ENCODE assay signal across 10 cellular contexts in the genomic region with DNA sequence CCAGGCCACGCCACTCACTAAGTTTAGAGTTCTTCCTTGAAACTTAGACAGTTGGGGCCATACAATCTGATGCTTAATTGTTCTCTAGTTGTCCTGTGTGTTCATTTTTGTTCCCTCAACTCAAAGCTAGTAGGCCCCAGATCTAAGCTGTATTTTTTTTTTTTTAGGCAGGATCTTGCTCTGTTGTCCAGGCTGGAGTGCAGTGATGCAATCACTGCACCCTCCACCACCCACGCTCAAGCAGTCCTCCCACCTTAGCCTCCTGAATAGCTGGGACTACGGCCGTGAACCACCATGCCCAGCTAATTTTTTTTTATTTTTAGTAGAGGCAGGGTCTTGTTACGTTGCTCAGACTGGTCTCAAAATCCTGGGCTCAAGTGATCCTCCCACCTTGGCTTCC. TPM values are rescaled to one million over a fixed set of nuclear protein-coding genes. Genes with fewer than 3 reads are reported as not detected.
DNase-seq lines count a peak whose midpoint lies in the region; ATAC-seq and TF ChIP-seq lines count a peak whose summit lies in the region.
"Had no signal": no experiment of that assay in that cellular context is flagged by ENCODE, and none has a peak within 500 bp of the region (broad histone marks: within the 10 kb centered on the region; RNA-seq: fewer than 3 reads in every experiment).

No MANE protein-coding gene starts in this region.

- H4K20me1 ChIP-seq in H9 (ENCODE audit: control insufficient read depth, insufficient read depth, insufficient read length): no peaks in the 10 kb centered on the region
- peaks cover 64% of the 10 kb centered on the region for H4K20me1 ChIP-seq in smooth muscle cell (ENCODE audit: low read depth)

- no peak for TF ChIP-seq POLR2A in ovary (IDR thresholded peaks at IDR 0.05)

- peaks cover 25% of the 10 kb centered on the region for H3K4me1 ChIP-seq in H9 (ENCODE audit: insufficient read depth, low read length)
- peaks cover 20% of the 10 kb centered on the region for H3K4me1 ChIP-seq in right cardiac atrium (ENCODE audit: control insufficient read depth, insufficient read depth, low read length)
- peaks cover 35% of the 10 kb centered on the region for H3K4me1 ChIP-seq in smooth muscle cell (ENCODE audit: low read depth)
- H3K4me1 ChIP-seq in ovary (ENCODE audit: insufficient read depth): peaks cover 26% of the 10 kb centered on the region

- H3K4me3 ChIP-seq in right cardiac atrium (ENCODE audit: low read length) (no peak overlapping the region), smooth muscle cell (no peak overlapping the region), ovary (no peak overlapping the region)

- no peak overlapping the region for H2AK5ac ChIP-seq in H9 (ENCODE audit: insufficient read length, low read length)

- H2BK20ac ChIP-seq in H9 (ENCODE audit: low read depth, low read length, poor library complexity, severe bottlenecking): no peak overlapping the region

- H3K4me3 Mint-ChIP-seq in H9: no peak overlapping the region
- H3K4me3 Mint-ChIP-seq in activated CD8-positive, alpha-beta T cell treated with anti-CD3 and anti-CD28 coated beads, Interleukin-2, amount 10 ng/mL, durations not matched to agents 7 days and 5 days: peak overlapping the region; percentile 68

- no peak for DNase-seq in H9
- DNase-seq in activated CD8-positive, alpha-beta T cell treated with anti-CD3 and anti-CD28 coated beads, Interleukin-2, amount 10 ng/mL, durations not matched to agents 7 days and 5 days: no peak
- peak in 1 of 3 donors; percentile 10 for DNase-seq in right cardiac atrium
- DNase-seq in smooth muscle cell (lab: John Stamatoyannopoulos, UW; ENCODE audit: unreplicated experiment): no peak
- DNase-seq in ovary: no peak
- no peak for DNase-seq in DMS153 (lab: John Stamatoyannopoulos, UW)
- DNase-seq: activated CD4-positive, alpha-beta T cell treated with anti-CD3 and anti-CD28 coated beads for 4 hours; NCI-H1436 treated with DMSO at 0.1 percent for 48 hours; occipital lobe had no signal

- no peak overlapping the region for H4K8ac ChIP-seq in H9 (replicated peaks; ENCODE audit: insufficient read length, low read depth, low read length)

- H3K27me3 ChIP-seq in H9 (ENCODE audit: insufficient read depth, low read length): no peaks in the 10 kb centered on the region
- H3K27me3 ChIP-seq in right cardiac atrium (ENCODE audit: control insufficient read depth, insufficient read depth): no peaks in the 10 kb centered on the region
- no peaks in the 10 kb centered on the region for H3K27me3 ChIP-seq in smooth muscle cell (ENCODE audit: low read depth)
- no peaks in the 10 kb centered on the region for H3K27me3 ChIP-seq in ovary

- H3K27ac ChIP-seq in H9 (ENCODE audit: insufficient read length, low read depth, low read length) (no peak overlapping the region), right cardiac atrium (ENCODE audit: low read length) (peak overlapping the region; percentile 90), smooth muscle cell (ENCODE audit: low read depth) (peak overlapping the region; percentile 98), ovary (peak overlapping the region in 1 of 2 donors; percentile 97)

- no peaks in the 10 kb centered on the region for H3K79me1 ChIP-seq in H9 (ENCODE audit: insufficient read depth, low read depth, low read length, poor library complexity, severe bottlenecking)

- no peaks in the 10 kb centered on the region for H3K9me3 Mint-ChIP-seq in H9
- no peaks in the 10 kb centered on the region for H3K9me3 Mint-ChIP-seq in activated CD8-positive, alpha-beta T cell treated with anti-CD3 and anti-CD28 coated beads, Interleukin-2, amount 10 ng/mL, durations not matched to agents 7 days and 5 days (ENCODE audit: insufficient read depth)

- intact Hi-C loops in right cardiac atrium (cut with DNase I) (loop anchor here in 1 of 4 donors (10.0 kb wide), 1 partner anchor 50 kb away; a partner anchor contains a TSS), ovary (cut with DNase I) (loop anchor here in 1 of 4 donors (5.0 kb wide), 1 partner anchor 203 kb away; no protein-coding TSS in a partner anchor)

- no peaks in the 10 kb centered on the region for H3K9me3 ChIP-seq in H9 (ENCODE audit: control insufficient read depth, low read depth, low read length)
- H3K9me3 ChIP-seq in right cardiac atrium (ENCODE audit: control insufficient read depth, low read length): no peaks in the 10 kb centered on the region
- H3K9me3 ChIP-seq in smooth muscle cell (replicated peaks; ENCODE audit: low read depth): no peaks in the 10 kb centered on the region
- no peaks in the 10 kb centered on the region for H3K9me3 ChIP-seq in ovary

- H3K56ac ChIP-seq in H9 (ENCODE audit: insufficient read length, low read depth, low read length): no peak overlapping the region

- no peak overlapping the region for H3K18ac ChIP-seq in H9 (ENCODE audit: insufficient read length, low read depth, low read length)

- no peak overlapping the region for H3K23ac ChIP-seq in H9 (ENCODE audit: insufficient read length, low read depth, low read length)

- no peak overlapping the region for H3K4ac ChIP-seq in H9 (ENCODE audit: low read depth, low read length)

- H2BK5ac ChIP-seq in H9 (ENCODE audit: insufficient read length, low read length): no peak overlapping the region

- H3K27me3 Mint-ChIP-seq in H9 (ENCODE audit: low read depth): no peaks in the 10 kb centered on the region; the same call in 1 of the 2 replicates
- H3K27me3 Mint-ChIP-seq in activated CD8-positive, alpha-beta T cell treated with anti-CD3 and anti-CD28 coated beads, Interleukin-2, amount 10 ng/mL, durations not matched to agents 7 days and 5 days (ENCODE audit: low read depth): no peaks in the 10 kb centered on the region

- H3T11ph ChIP-seq in H9 (ENCODE audit: low read length): no peak overlapping the region

- H2BK12ac ChIP-seq in H9 (ENCODE audit: insufficient read length, low read depth, low read length): no peak overlapping the region

- CTCF ChIA-PET in activated CD8-positive, alpha-beta T cell treated with anti-CD3 and anti-CD28 coated beads, Interleukin-2, amount 10 ng/mL, durations not matched to agents 7 days and 5 days (lab: Charles Lee): interaction anchor here (0.9 to 10.0 kb wide), 19 partner anchors 12 to 346 kb away, joined by 3 to 176 read pairs (median 7); a partner anchor contains a TSS

- H3K9ac ChIP-seq in H9 (ENCODE audit: extremely low read depth, insufficient read length, low read length) (no peak overlapping the region), smooth muscle cell (ENCODE audit: low read depth) (peak overlapping the region; percentile 87)

- H3K4me1 Mint-ChIP-seq in H9: peaks cover 18 to 24% of the 10 kb centered on the region in 2 experiments
- peaks cover 12% of the 10 kb centered on the region for H3K4me1 Mint-ChIP-seq in activated CD8-positive, alpha-beta T cell treated with anti-CD3 and anti-CD28 coated beads, Interleukin-2, amount 10 ng/mL, durations not matched to agents 7 days and 5 days (ENCODE audit: low read depth)

- H2BK15ac ChIP-seq in H9 (ENCODE audit: low read depth, low read length): no peak overlapping the region

- H3K36me3 ChIP-seq in smooth muscle cell (ENCODE audit: low read depth) (no peaks in the 10 kb centered on the region), ovary (no peaks in the 10 kb centered on the region)

- peaks cover 9% of the 10 kb centered on the region for H3K23me2 ChIP-seq in H9 (ENCODE audit: insufficient read length, low read depth, low read length, poor library complexity, severe bottlenecking)

- H3K36me3 Mint-ChIP-seq in H9 (ENCODE audit: insufficient read depth in 1 of 3, low read depth in 3 of 3): peaks cover 36 to 59% (median 54%) of the 10 kb centered on the region in 3 experiments; a peak in 6 of 7 replicates
- peaks cover 54% of the 10 kb centered on the region for H3K36me3 Mint-ChIP-seq in activated CD8-positive, alpha-beta T cell treated with anti-CD3 and anti-CD28 coated beads, Interleukin-2, amount 10 ng/mL, durations not matched to agents 7 days and 5 days (ENCODE audit: low read depth)

- TF ChIP-seq EP300 in ovary (IDR thresholded peaks at IDR 0.05): no peak

- POLR2A ChIA-PET in activated CD8-positive, alpha-beta T cell treated with anti-CD3 and anti-CD28 coated beads, Interleukin-2, amount 10 ng/mL, durations not matched to agents 7 days and 5 days (lab: Charles Lee): interaction anchor here (0.6 to 3.6 kb wide), 9 partner anchors 8 to 200 kb away, joined by 3 to 16 read pairs (median 5); a partner anchor contains a TSS

- TF ChIP-seq CTCF in H9 (conservative IDR thresholded peaks at IDR 0.05): no peak
- TF ChIP-seq CTCF in smooth muscle cell (IDR thresholded peaks at IDR 0.05; ENCODE audit: borderline replicate concordance, insufficient read depth, poor library complexity, severe bottlenecking): no peak
- TF ChIP-seq CTCF in ovary (IDR thresholded peaks at IDR 0.05): no peak

- peak overlapping the region in 2 of 3 experiments; percentile 85 to 87; a peak in 2 of 7 replicates for H3K27ac Mint-ChIP-seq in H9
- peak overlapping the region; percentile 91 for H3K27ac Mint-ChIP-seq in activated CD8-positive, alpha-beta T cell treated with anti-CD3 and anti-CD28 coated beads, Interleukin-2, amount 10 ng/mL, durations not matched to agents 7 days and 5 days

- no peak overlapping the region for H3K14ac ChIP-seq in H9 (ENCODE audit: insufficient read depth, low read length)

- H2AFZ ChIP-seq in H9 (ENCODE audit: low read length) (no peak overlapping the region), smooth muscle cell (ENCODE audit: low read depth) (no peak overlapping the region)

- ATAC-seq in activated CD8-positive, alpha-beta T cell treated with anti-CD3 and anti-CD28 coated beads, Interleukin-2, amount 10 ng/mL, durations not matched to agents 7 days and 5 days: no peak
- ATAC-seq in right cardiac atrium (no peak), HG03135 (IDR thresholded peaks at IDR 0.05; ENCODE audit: unreplicated experiment) (no peak)

- H4K5ac ChIP-seq in H9 (ENCODE audit: insufficient read length, low read depth, low read length): no peak overlapping the region

- H3K4me2 ChIP-seq in H9 (ENCODE audit: insufficient read depth, insufficient read length, low read length) (no peak overlapping the region), smooth muscle cell (peak overlapping the region; percentile 90)

- H3F3A ChIP-seq in smooth muscle cell (ENCODE audit: low read depth): peaks cover 43% of the 10 kb centered on the region

- no CpG with 5 or more reads among the region's 5 CpGs for WGBS in H9 (ENCODE audit: extremely low coverage, insufficient read length, low lambda C conversion rate)
- WGBS in right cardiac atrium: 64% methylated on average over 5 of the region's 5 CpGs
- WGBS in smooth muscle cell (ENCODE audit: low lambda C conversion rate): 64% methylated on average over 5 of the region's 5 CpGs
- 38 to 46% (median 41%) methylated on average over 5 of the region's 5 CpGs for WGBS in ovary, 3 donors

- no peak overlapping the region for H4K91ac ChIP-seq in H9 (ENCODE audit: insufficient read length, low read depth, low read length)

- H3K79me2 ChIP-seq in H9 (ENCODE audit: insufficient read depth, low read length): peaks cover 12% of the 10 kb centered on the region; the same call in 1 of the 2 replicates
- peaks cover 78% of the 10 kb centered on the region for H3K79me2 ChIP-seq in smooth muscle cell (ENCODE audit: low read depth)

- no peak overlapping the region for H2BK120ac ChIP-seq in H9 (ENCODE audit: low read depth, low read length, poor library complexity, severe bottlenecking)

RNA-seq across cellular contexts. Expression of a gene that starts 7.5 kb away (rescaled TPM):
- total RNA-seq in H9 (2021) (55.9 and 59.9 TPM in 2 replicates), right cardiac atrium (100 to 1,000 TPM in 1 of 4 donors, 10 to 100 TPM in 3; 65.6 to 103 (median 75.9) TPM), smooth muscle cell (110 and 139 TPM in 2 replicates), ovary (100 to 1,000 TPM; 116 to 274 (median 179) TPM)
- 10 to 100 TPM; 58.8 to 63.4 TPM for total RNA-seq in activated CD8-positive, alpha-beta T cell treated with anti-CD3 and anti-CD28 coated beads, Interleukin-2, amount 10 ng/mL, durations not matched to agents 7 days and 5 days
- polyA plus RNA-seq in right cardiac atrium (41.3 TPM), smooth muscle cell (144 and 148 TPM in 2 replicates), ovary (100 to 1,000 TPM in 1 of 2 donors, 10 to 100 TPM in 1; 92.8 to 230 TPM)

RNA-seq across cellular contexts. Expression of a gene that starts 23.9 kb away (rescaled TPM):
- 17.7 and 20.0 TPM in 2 replicates for total RNA-seq in H9 (2021)
- total RNA-seq in activated CD8-positive, alpha-beta T cell treated with anti-CD3 and anti-CD28 coated beads, Interleukin-2, amount 10 ng/mL, durations not matched to agents 7 days and 5 days: under 1 TPM in 1 of 2 experiments, not detected in 1; 0.47 TPM
- under 1 TPM in 1 of 4 donors, not detected in 3; 0.64 TPM for total RNA-seq in right cardiac atrium
- 1.5 TPM for polyA plus RNA-seq in right cardiac atrium
- total RNA-seq in smooth muscle cell: 6.5 and 7.8 TPM in 2 replicates
- 5.2 and 21.9 TPM in 2 replicates for polyA plus RNA-seq in smooth muscle cell
- 1 to 10 TPM in 1 of 7 donors, under 1 TPM in 5, not detected in 1; 0.17 to 1.7 (median 0.51) TPM for total RNA-seq in ovary
- polyA plus RNA-seq in ovary: under 1 TPM in 1 of 2 donors, not detected in 1; 0.13 TPM
- total RNA-seq: occipital lobe had no signal

RNA-seq across cellular contexts. Expression of a gene that starts 41.0 kb away (rescaled TPM):
- total RNA-seq in H9 (2021) (104 and 111 TPM in 2 replicates), right cardiac atrium (under 1 TPM; 0.08 to 0.80 (median 0.50) TPM), smooth muscle cell (1.3 and 1.5 TPM in 2 replicates), ovary (100 to 1,000 TPM in 1 of 7 donors, 10 to 100 TPM in 4, 1 to 10 TPM in 2; 3.3 to 141 (median 17.0) TPM)
- 1 to 10 TPM in 1 of 2 experiments, under 1 TPM in 1; 0.47 to 1.5 TPM for total RNA-seq in activated CD8-positive, alpha-beta T cell treated with anti-CD3 and anti-CD28 coated beads, Interleukin-2, amount 10 ng/mL, durations not matched to agents 7 days and 5 days
- polyA plus RNA-seq in right cardiac atrium (0.23 TPM), smooth muscle cell (0.57 and 1.0 TPM in 2 replicates), ovary (1 to 10 TPM; 1.2 to 1.6 TPM)
- total RNA-seq: occipital lobe had no signal

RNA-seq across cellular contexts. Expression of a gene that starts 49.6 kb away (rescaled TPM):
- total RNA-seq in H9 (2021): 3.4 and 4.8 TPM in 2 replicates
- total RNA-seq in activated CD8-positive, alpha-beta T cell treated with anti-CD3 and anti-CD28 coated beads, Interleukin-2, amount 10 ng/mL, durations not matched to agents 7 days and 5 days: under 1 TPM in 1 of 2 experiments, not detected in 1; 0.34 TPM
- total RNA-seq in right cardiac atrium: 10 to 100 TPM; 37.6 to 54.2 (median 40.3) TPM
- polyA plus RNA-seq in right cardiac atrium: 30.8 TPM
- 35.1 and 38.3 TPM in 2 replicates for total RNA-seq in smooth muscle cell
- 72.9 and 97.8 TPM in 2 replicates for polyA plus RNA-seq in smooth muscle cell
- 100 to 1,000 TPM in 3 of 7 donors, 10 to 100 TPM in 4; 55.8 to 131 (median 92.6) TPM for total RNA-seq in ovary
- 10 to 100 TPM; 21.9 to 65.7 TPM for polyA plus RNA-seq in ovary
